In genomic region chr6:5851261-5851757, GRCh38 we compare ENCODE assay signal across 1 cellular context.
TF ChIP-seq lines count a peak whose summit lies in the region.

No MANE protein-coding gene starts in this region.

TF ChIP-seq in WTC11, 78 proteins besides CTCF, POLR2A, EP300 and RAD21 (continued from another document and continues in another):
- TF ChIP-seq, protein P1, sequence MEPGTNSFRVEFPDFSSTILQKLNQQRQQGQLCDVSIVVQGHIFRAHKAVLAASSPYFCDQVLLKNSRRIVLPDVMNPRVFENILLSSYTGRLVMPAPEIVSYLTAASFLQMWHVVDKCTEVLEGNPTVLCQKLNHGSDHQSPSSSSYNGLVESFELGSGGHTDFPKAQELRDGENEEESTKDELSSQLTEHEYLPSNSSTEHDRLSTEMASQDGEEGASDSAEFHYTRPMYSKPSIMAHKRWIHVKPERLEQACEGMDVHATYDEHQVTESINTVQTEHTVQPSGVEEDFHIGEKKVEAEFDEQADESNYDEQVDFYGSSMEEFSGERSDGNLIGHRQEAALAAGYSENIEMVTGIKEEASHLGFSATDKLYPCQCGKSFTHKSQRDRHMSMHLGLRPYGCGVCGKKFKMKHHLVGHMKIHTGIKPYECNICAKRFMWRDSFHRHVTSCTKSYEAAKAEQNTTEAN (CRISPR knock-in tag; IDR thresholded peaks at IDR 0.05), result no peak
- no peak for TF ChIP-seq CREB1 (CRISPR knock-in tag; IDR thresholded peaks at IDR 0.05)
- no peak for TF ChIP-seq SMAD3 (CRISPR knock-in tag; IDR thresholded peaks at IDR 0.05; ENCODE audit: borderline replicate concordance)
- no peak for TF ChIP-seq PRRX2 (CRISPR knock-in tag; IDR thresholded peaks at IDR 0.05)
- no peak for TF ChIP-seq ATF3 (CRISPR knock-in tag; conservative IDR thresholded peaks at IDR 0.05)
- no peak for TF ChIP-seq ZNF317 (CRISPR knock-in tag; IDR thresholded peaks at IDR 0.05; ENCODE audit: borderline replicate concordance, low read depth)
- TF ChIP-seq SMAD4 (CRISPR knock-in tag; IDR thresholded peaks at IDR 0.05), result no peak
- peak; percentile 87 for TF ChIP-seq MAX (CRISPR knock-in tag; IDR thresholded peaks at IDR 0.05)
- TF ChIP-seq HMGXB4 (CRISPR knock-in tag; IDR thresholded peaks at IDR 0.05), result no peak
- TF ChIP-seq, protein P2, sequence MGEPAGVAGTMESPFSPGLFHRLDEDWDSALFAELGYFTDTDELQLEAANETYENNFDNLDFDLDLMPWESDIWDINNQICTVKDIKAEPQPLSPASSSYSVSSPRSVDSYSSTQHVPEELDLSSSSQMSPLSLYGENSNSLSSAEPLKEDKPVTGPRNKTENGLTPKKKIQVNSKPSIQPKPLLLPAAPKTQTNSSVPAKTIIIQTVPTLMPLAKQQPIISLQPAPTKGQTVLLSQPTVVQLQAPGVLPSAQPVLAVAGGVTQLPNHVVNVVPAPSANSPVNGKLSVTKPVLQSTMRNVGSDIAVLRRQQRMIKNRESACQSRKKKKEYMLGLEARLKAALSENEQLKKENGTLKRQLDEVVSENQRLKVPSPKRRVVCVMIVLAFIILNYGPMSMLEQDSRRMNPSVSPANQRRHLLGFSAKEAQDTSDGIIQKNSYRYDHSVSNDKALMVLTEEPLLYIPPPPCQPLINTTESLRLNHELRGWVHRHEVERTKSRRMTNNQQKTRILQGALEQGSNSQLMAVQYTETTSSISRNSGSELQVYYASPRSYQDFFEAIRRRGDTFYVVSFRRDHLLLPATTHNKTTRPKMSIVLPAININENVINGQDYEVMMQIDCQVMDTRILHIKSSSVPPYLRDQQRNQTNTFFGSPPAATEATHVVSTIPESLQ (CRISPR knock-in tag; IDR thresholded peaks at IDR 0.05), result no peak
- no peak for TF ChIP-seq EMX1 (CRISPR knock-in tag; IDR thresholded peaks at IDR 0.05)
- TF ChIP-seq TEAD4 (CRISPR knock-in tag; IDR thresholded peaks at IDR 0.05), result no peak
- TF ChIP-seq IRF1 (CRISPR knock-in tag; IDR thresholded peaks at IDR 0.05), result peak; percentile 44; the same call in 1 of the 2 replicates
- TF ChIP-seq, protein P3, sequence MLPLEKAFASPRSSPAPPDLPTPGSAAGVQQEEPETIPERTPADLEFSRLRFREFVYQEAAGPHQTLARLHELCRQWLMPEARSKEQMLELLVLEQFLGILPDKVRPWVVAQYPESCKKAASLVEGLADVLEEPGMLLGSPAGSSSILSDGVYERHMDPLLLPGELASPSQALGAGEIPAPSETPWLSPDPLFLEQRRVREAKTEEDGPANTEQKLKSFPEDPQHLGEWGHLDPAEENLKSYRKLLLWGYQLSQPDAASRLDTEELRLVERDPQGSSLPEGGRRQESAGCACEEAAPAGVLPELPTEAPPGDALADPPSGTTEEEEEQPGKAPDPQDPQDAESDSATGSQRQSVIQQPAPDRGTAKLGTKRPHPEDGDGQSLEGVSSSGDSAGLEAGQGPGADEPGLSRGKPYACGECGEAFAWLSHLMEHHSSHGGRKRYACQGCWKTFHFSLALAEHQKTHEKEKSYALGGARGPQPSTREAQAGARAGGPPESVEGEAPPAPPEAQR (CRISPR knock-in tag; IDR thresholded peaks at IDR 0.05), result no peak
- no peak for TF ChIP-seq ZNF396 (CRISPR knock-in tag; IDR thresholded peaks at IDR 0.05; ENCODE audit: borderline replicate concordance)
- no peak for TF ChIP-seq ETV6 (CRISPR knock-in tag; IDR thresholded peaks at IDR 0.05)
- TF ChIP-seq, protein P4, sequence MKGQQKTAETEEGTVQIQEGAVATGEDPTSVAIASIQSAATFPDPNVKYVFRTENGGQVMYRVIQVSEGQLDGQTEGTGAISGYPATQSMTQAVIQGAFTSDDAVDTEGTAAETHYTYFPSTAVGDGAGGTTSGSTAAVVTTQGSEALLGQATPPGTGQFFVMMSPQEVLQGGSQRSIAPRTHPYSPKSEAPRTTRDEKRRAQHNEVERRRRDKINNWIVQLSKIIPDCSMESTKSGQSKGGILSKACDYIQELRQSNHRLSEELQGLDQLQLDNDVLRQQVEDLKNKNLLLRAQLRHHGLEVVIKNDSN (CRISPR knock-in tag; IDR thresholded peaks at IDR 0.05), result peak; percentile 63; the same call in 1 of the 2 replicates
- TF ChIP-seq NFATC4 (CRISPR knock-in tag; IDR thresholded peaks at IDR 0.05), result no peak
- TF ChIP-seq FOXJ3 (CRISPR knock-in tag; IDR thresholded peaks at IDR 0.05; ENCODE audit: borderline replicate concordance), result no peak
- no peak for TF ChIP-seq NR3C1 (CRISPR knock-in tag; conservative IDR thresholded peaks at IDR 0.05; ENCODE audit: low read depth)
- TF ChIP-seq ZNF219 (CRISPR knock-in tag; IDR thresholded peaks at IDR 0.05; ENCODE audit: borderline replicate concordance), result 0 out of 2 replicates have a peak, but pooled peaks have one; percentile 35
- no peak for TF ChIP-seq ZNF425 (CRISPR knock-in tag; conservative IDR thresholded peaks at IDR 0.05)
- TF ChIP-seq ZNF121 (CRISPR knock-in tag; IDR thresholded peaks at IDR 0.05), result no peak
- no peak for TF ChIP-seq SP1 (CRISPR knock-in tag; conservative IDR thresholded peaks at IDR 0.05)
- TF ChIP-seq NFYB (CRISPR knock-in tag; conservative IDR thresholded peaks at IDR 0.05; ENCODE audit: low read depth), result peak; percentile 61
- no peak for TF ChIP-seq GRHL2 (CRISPR knock-in tag; IDR thresholded peaks at IDR 0.05; ENCODE audit: insufficient replicate concordance, severe bottlenecking)
- TF ChIP-seq, protein P5, sequence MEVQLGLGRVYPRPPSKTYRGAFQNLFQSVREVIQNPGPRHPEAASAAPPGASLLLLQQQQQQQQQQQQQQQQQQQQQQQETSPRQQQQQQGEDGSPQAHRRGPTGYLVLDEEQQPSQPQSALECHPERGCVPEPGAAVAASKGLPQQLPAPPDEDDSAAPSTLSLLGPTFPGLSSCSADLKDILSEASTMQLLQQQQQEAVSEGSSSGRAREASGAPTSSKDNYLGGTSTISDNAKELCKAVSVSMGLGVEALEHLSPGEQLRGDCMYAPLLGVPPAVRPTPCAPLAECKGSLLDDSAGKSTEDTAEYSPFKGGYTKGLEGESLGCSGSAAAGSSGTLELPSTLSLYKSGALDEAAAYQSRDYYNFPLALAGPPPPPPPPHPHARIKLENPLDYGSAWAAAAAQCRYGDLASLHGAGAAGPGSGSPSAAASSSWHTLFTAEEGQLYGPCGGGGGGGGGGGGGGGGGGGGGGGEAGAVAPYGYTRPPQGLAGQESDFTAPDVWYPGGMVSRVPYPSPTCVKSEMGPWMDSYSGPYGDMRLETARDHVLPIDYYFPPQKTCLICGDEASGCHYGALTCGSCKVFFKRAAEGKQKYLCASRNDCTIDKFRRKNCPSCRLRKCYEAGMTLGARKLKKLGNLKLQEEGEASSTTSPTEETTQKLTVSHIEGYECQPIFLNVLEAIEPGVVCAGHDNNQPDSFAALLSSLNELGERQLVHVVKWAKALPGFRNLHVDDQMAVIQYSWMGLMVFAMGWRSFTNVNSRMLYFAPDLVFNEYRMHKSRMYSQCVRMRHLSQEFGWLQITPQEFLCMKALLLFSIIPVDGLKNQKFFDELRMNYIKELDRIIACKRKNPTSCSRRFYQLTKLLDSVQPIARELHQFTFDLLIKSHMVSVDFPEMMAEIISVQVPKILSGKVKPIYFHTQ (CRISPR knock-in tag; IDR thresholded peaks at IDR 0.05), result no peak
- TF ChIP-seq ZNF532 (CRISPR knock-in tag; IDR thresholded peaks at IDR 0.05; ENCODE audit: borderline replicate concordance), result no peak
- TF ChIP-seq STAT6 (CRISPR knock-in tag; conservative IDR thresholded peaks at IDR 0.05; ENCODE audit: low read depth), result no peak
- no peak for TF ChIP-seq ATF2 (CRISPR knock-in tag; IDR thresholded peaks at IDR 0.05; ENCODE audit: borderline replicate concordance, low read depth)
- TF ChIP-seq ZNF671 (CRISPR knock-in tag; IDR thresholded peaks at IDR 0.05), result no peak
